In the genomic region with DNA sequence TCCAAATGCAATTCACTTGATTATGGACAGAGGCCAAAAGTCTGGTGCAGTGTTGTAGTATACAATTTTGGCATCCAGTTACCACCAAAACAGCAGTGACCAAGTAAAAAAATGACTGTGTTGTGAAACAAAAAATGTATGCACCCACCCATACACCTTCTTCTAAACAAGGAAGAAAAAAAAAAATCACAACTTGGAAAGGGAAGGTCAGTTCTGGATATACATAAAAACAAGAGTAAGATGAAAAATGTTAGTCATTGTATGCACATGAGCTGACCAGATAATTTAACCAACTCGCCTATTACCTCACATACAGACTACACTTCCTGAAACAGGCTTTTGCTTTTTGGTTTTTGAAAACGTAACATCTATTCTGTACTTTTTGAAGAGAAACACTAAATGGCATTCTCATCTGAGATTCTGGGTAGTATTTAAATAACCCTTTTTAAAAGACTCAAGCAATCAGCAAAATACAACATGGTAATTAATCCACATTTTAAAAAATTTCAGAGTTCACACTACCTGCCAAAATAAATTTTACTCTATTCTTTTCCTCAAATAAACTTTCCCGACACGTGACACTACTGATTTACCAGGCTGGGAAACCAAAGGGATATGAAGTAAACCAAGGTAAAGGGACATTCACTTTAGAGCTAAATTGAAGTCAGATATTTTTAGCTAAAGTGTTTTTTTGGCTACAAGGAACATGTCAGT, we compare ENCODE assay signal across 1 cellular context.
TF ChIP-seq lines count a peak whose summit lies in the region.

No MANE protein-coding gene starts in this region.

TF ChIP-seq in K562, 482 proteins besides CTCF, POLR2A, EP300 and RAD21 (continued from another document and continues in another):
- TF ChIP-seq, protein P1, sequence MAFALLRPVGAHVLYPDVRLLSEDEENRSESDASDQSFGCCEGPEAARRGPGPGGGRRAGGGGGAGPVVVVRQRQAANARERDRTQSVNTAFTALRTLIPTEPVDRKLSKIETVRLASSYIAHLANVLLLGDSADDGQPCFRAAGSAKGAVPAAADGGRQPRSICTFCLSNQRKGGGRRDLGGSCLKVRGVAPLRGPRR (CRISPR knock-in tag; IDR thresholded peaks at IDR 0.05): no peak
- TF ChIP-seq ELF1 (tag; IDR thresholded peaks at IDR 0.05): peak; percentile 50; the same call in 1 of the 2 replicates
- TF ChIP-seq FOXA3 (CRISPR knock-in tag; conservative IDR thresholded peaks at IDR 0.05 in 1 of 2, IDR thresholded peaks at IDR 0.05 in 1 of 2): no peak
- TF ChIP-seq ETV6 (IDR thresholded peaks at IDR 0.05; ENCODE audit: borderline replicate concordance in 1 of 2, low read depth in 2 of 2, low read length in 1 of 2): no peak
- no peak for TF ChIP-seq ETV6 (CRISPR knock-in tag; IDR thresholded peaks at IDR 0.05; ENCODE audit: borderline replicate concordance)
- TF ChIP-seq, protein P2, sequence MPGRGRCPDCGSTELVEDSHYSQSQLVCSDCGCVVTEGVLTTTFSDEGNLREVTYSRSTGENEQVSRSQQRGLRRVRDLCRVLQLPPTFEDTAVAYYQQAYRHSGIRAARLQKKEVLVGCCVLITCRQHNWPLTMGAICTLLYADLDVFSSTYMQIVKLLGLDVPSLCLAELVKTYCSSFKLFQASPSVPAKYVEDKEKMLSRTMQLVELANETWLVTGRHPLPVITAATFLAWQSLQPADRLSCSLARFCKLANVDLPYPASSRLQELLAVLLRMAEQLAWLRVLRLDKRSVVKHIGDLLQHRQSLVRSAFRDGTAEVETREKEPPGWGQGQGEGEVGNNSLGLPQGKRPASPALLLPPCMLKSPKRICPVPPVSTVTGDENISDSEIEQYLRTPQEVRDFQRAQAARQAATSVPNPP (IDR thresholded peaks at IDR 0.05; ENCODE audit: borderline replicate concordance, insufficient read depth, insufficient read length): no peak
- no peak; the same call in 1 of the 2 replicates for TF ChIP-seq POLR2H (tag; IDR thresholded peaks at IDR 0.05; ENCODE audit: low read depth)
- no peak for TF ChIP-seq RBM34 (IDR thresholded peaks at IDR 0.05; ENCODE audit: borderline replicate concordance, insufficient read depth, low read length)
- TF ChIP-seq, protein P3, sequence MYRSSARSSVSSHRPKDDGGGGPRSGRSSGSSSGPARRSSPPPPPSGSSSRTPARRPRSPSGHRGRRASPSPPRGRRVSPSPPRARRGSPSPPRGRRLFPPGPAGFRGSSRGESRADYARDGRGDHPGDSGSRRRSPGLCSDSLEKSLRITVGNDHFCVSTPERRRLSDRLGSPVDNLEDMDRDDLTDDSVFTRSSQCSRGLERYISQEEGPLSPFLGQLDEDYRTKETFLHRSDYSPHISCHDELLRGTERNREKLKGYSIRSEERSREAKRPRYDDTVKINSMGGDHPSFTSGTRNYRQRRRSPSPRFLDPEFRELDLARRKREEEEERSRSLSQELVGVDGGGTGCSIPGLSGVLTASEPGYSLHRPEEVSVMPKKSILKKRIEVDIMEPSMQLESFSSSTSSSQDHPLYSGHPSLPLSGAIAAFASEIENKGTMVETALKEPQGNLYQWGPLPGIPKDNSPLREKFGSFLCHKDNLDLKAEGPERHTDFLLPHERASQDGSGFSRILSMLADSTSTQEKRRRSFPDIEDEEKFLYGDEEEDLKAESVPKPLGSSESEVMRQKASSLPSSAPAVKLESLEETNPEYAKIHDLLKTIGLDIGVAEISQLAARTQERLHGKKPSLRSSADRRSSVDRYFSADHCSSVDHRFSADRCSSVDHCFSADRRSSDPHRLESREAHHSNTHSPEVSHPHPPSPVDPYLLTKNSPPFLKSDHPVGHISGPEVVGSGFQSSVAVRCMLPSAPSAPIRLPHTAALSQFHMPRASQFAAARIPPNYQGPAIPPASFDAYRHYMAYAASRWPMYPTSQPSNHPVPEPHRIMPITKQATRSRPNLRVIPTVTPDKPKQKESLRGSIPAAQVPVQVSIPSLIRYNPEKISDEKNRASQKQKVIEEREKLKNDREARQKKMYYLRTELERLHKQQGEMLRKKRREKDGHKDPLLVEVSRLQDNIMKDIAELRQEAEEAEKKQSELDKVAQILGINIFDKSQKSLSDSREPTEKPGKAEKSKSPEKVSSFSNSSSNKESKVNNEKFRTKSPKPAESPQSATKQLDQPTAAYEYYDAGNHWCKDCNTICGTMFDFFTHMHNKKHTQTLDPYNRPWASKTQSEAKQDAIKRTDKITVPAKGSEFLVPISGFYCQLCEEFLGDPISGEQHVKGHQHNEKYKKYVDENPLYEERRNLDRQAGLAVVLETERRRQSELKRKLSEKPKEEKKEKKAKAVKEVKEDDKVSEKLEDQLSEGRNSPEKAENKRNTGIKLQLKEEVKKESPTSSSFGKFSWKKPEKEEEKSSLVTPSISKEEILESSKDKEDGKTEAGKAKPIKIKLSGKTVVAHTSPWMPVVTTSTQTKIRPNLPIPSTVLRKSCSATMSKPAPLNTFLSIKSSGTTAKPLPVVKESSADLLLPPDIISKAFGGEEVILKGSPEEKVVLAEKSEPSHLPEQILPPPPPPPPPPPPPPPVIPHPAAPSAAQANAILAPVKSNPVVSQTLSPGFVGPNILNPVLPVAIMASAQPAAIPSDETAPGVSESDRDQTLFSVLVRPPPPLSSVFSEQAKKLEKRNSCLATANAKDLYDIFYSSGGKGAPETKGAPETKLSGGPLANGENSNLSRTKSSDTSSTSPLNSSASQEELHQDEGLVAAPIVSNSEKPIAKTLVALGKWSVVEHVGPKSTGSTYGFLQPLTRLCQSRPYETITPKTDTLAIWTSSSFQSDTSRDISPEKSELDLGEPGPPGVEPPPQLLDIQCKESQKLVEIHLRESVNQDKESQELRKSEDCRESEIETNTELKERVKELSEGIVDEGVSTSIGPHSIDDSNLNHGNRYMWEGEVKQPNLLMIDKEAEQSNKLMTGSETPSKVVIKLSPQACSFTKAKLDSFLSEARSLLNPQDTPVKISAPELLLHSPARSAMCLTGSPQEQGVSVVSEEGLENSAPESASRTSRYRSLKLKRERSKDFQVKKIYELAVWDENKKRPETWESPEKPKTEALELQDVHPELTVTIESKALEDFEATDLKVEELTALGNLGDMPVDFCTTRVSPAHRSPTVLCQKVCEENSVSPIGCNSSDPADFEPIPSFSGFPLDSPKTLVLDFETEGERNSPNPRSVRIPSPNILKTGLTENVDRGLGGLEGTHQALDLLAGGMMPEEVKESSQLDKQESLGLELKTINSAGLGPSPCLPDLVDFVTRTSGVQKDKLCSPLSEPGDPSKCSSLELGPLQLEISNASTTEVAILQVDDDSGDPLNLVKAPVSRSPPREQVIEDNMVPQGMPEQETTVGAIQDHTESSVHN (IDR thresholded peaks at IDR 0.05; ENCODE audit: borderline replicate concordance in 1 of 2, low read depth in 1 of 2): no peak
- no peak for TF ChIP-seq THAP12 (CRISPR knock-in tag; IDR thresholded peaks at IDR 0.05)
- TF ChIP-seq ARID2 (IDR thresholded peaks at IDR 0.05): no peak
- TF ChIP-seq ZNF23 (CRISPR knock-in tag; IDR thresholded peaks at IDR 0.05): no peak
- TF ChIP-seq MNT (conservative IDR thresholded peaks at IDR 0.05): peak in 1 of 2 experiments; percentile 13; a peak in 1 of 4 replicates
- TF ChIP-seq ZFPM2 (CRISPR knock-in tag; IDR thresholded peaks at IDR 0.05): no peak
- TF ChIP-seq ZC3H11A (IDR thresholded peaks at IDR 0.05; ENCODE audit: low read depth, low read length): no peak
- no peak for TF ChIP-seq KLF16 (IDR thresholded peaks at IDR 0.05)
- TF ChIP-seq, protein P4, sequence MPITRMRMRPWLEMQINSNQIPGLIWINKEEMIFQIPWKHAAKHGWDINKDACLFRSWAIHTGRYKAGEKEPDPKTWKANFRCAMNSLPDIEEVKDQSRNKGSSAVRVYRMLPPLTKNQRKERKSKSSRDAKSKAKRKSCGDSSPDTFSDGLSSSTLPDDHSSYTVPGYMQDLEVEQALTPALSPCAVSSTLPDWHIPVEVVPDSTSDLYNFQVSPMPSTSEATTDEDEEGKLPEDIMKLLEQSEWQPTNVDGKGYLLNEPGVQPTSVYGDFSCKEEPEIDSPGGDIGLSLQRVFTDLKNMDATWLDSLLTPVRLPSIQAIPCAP (CRISPR knock-in tag; IDR thresholded peaks at IDR 0.05; ENCODE audit: borderline replicate concordance): no peak
- TF ChIP-seq KDM4B (IDR thresholded peaks at IDR 0.05; ENCODE audit: borderline replicate concordance in 2 of 2, low read depth in 1 of 2): no peak
- TF ChIP-seq ZNF165 (CRISPR knock-in tag; IDR thresholded peaks at IDR 0.05; ENCODE audit: borderline replicate concordance): no peak
- TF ChIP-seq TCF7L2 (IDR thresholded peaks at IDR 0.05; ENCODE audit: low read depth, low read length): no peak
- TF ChIP-seq BRF1 (IDR thresholded peaks at IDR 0.05; ENCODE audit: borderline replicate concordance, extremely low read depth, insufficient read length): no peak
- TF ChIP-seq MCM7 (IDR thresholded peaks at IDR 0.05): no peak
- TF ChIP-seq CHD1 (IDR thresholded peaks at IDR 0.05; ENCODE audit: low read length): peak; percentile 56
- TF ChIP-seq SUPT5H (IDR thresholded peaks at IDR 0.05): no peak
- no peak for TF ChIP-seq ZNF239 (CRISPR knock-in tag; IDR thresholded peaks at IDR 0.05)
- TF ChIP-seq PURB (CRISPR knock-in tag; IDR thresholded peaks at IDR 0.05; ENCODE audit: low read depth): no peak
- TF ChIP-seq ZBED1 (IDR thresholded peaks at IDR 0.05): no peak
- no peak for TF ChIP-seq KLF13 (tag; IDR thresholded peaks at IDR 0.05; ENCODE audit: borderline replicate concordance, low read depth)
- TF ChIP-seq SMARCA5 (IDR thresholded peaks at IDR 0.05): no peak
- no peak for TF ChIP-seq HLTF (IDR thresholded peaks at IDR 0.05)
- TF ChIP-seq, protein P5, sequence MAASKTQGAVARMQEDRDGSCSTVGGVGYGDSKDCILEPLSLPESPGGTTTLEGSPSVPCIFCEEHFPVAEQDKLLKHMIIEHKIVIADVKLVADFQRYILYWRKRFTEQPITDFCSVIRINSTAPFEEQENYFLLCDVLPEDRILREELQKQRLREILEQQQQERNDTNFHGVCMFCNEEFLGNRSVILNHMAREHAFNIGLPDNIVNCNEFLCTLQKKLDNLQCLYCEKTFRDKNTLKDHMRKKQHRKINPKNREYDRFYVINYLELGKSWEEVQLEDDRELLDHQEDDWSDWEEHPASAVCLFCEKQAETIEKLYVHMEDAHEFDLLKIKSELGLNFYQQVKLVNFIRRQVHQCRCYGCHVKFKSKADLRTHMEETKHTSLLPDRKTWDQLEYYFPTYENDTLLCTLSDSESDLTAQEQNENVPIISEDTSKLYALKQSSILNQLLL (CRISPR knock-in tag; IDR thresholded peaks at IDR 0.05; ENCODE audit: borderline replicate concordance): no peak
- TF ChIP-seq POLR2B (IDR thresholded peaks at IDR 0.05; ENCODE audit: low read depth, partially characterized antibody): no peak
- TF ChIP-seq SPI1 (IDR thresholded peaks at IDR 0.05; ENCODE audit: borderline replicate concordance, low read depth, low read length): peak; percentile 71
- TF ChIP-seq TOE1 (IDR thresholded peaks at IDR 0.05; ENCODE audit: borderline replicate concordance): no peak
- no peak for TF ChIP-seq TOE1 (CRISPR knock-in tag; IDR thresholded peaks at IDR 0.05; ENCODE audit: borderline replicate concordance, low read depth)
- TF ChIP-seq, protein P6, sequence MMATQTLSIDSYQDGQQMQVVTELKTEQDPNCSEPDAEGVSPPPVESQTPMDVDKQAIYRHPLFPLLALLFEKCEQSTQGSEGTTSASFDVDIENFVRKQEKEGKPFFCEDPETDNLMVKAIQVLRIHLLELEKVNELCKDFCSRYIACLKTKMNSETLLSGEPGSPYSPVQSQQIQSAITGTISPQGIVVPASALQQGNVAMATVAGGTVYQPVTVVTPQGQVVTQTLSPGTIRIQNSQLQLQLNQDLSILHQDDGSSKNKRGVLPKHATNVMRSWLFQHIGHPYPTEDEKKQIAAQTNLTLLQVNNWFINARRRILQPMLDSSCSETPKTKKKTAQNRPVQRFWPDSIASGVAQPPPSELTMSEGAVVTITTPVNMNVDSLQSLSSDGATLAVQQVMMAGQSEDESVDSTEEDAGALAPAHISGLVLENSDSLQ (IDR thresholded peaks at IDR 0.05): no peak
- no peak for TF ChIP-seq RBM17 (IDR thresholded peaks at IDR 0.05; ENCODE audit: borderline replicate concordance, low read depth, low read length)
- TF ChIP-seq ETS2 (tag; IDR thresholded peaks at IDR 0.05; ENCODE audit: borderline replicate concordance, poor library complexity, severe bottlenecking): no peak
- TF ChIP-seq SRSF7 (optimal IDR thresholded peaks at IDR 0.05; ENCODE audit: low read depth, low read length): no peak
